Comparison of ENCODE assay signal across 19 cellular contexts in genomic region chr3:23548706-23549105, GRCh38.
"Had no signal": no experiment of that assay in that cellular context is flagged by ENCODE, and none has a peak within 500 bp of the region (broad histone marks: within the 10 kb centered on the region; RNA-seq: fewer than 3 reads in every experiment).

No MANE protein-coding gene starts in this region.

- H3K27me3 ChIP-seq: ascending aorta, spleen, thyroid gland had no signal

- ATAC-seq: natural killer cell treated with Interleukin-12 subunit alpha and Interleukin-12 subunit beta and Interleukin-15 and Interleukin-18, amount 100 ng/mL, for 72 hours; sciatic nerve; stimulated activated naive B cell treated with anti-CD40 and anti-IgM and Interleukin-4, amounts not matched to agents 10 μg/mL and 1 μg/mL and 100 μg/mL, for 72 hours had no signal

- H2AFZ ChIP-seq: parathyroid adenoma had no signal

- H3K27me3 Mint-ChIP-seq: activated naive CD4-positive, alpha-beta T cell treated with anti-CD3 and anti-CD28 coated beads, Interleukin-2, amount 10 ng/mL, durations not matched to agents 7 days and 5 days; dendritic cell treated with granulocyte-macrophage colony-stimulating factor and Interleukin-4, amounts not matched to agents 40 ng/mL and 50 ng/mL, for 4 days; stimulated activated naive B cell treated with anti-CD40 and anti-IgM and Interleukin-4, amounts not matched to agents 10 μg/mL and 1 μg/mL and 100 μg/mL, for 72 hours had no signal

- H3K27ac ChIP-seq: ascending aorta, parathyroid adenoma, spleen, thyroid gland, WERI-Rb-1 had no signal

- H3K9me3 Mint-ChIP-seq: activated naive CD4-positive, alpha-beta T cell treated with anti-CD3 and anti-CD28 coated beads, Interleukin-2, amount 10 ng/mL, durations not matched to agents 7 days and 5 days; dendritic cell treated with granulocyte-macrophage colony-stimulating factor and Interleukin-4, amounts not matched to agents 40 ng/mL and 50 ng/mL, for 4 days; natural killer cell treated with Interleukin-12 subunit alpha and Interleukin-12 subunit beta and Interleukin-15 and Interleukin-18, amount 100 ng/mL, for 72 hours; stimulated activated naive B cell treated with anti-CD40 and anti-IgM and Interleukin-4, amounts not matched to agents 10 μg/mL and 1 μg/mL and 100 μg/mL, for 72 hours had no signal

- H3K9ac ChIP-seq: parathyroid adenoma had no signal

- H3K4me3 Mint-ChIP-seq: activated naive CD4-positive, alpha-beta T cell treated with anti-CD3 and anti-CD28 coated beads, Interleukin-2, amount 10 ng/mL, durations not matched to agents 7 days and 5 days; dendritic cell treated with granulocyte-macrophage colony-stimulating factor and Interleukin-4, amounts not matched to agents 40 ng/mL and 50 ng/mL, for 4 days; mesothelial cell of epicardium; natural killer cell treated with Interleukin-12 subunit alpha and Interleukin-12 subunit beta and Interleukin-15 and Interleukin-18, amount 100 ng/mL, for 72 hours; stimulated activated naive B cell treated with anti-CD40 and anti-IgM and Interleukin-4, amounts not matched to agents 10 μg/mL and 1 μg/mL and 100 μg/mL, for 72 hours had no signal

- H3K36me3 ChIP-seq: ascending aorta, spleen, thyroid gland, WERI-Rb-1 had no signal

- H3K79me2 ChIP-seq: parathyroid adenoma had no signal

- H3K4me1 ChIP-seq: ascending aorta, parathyroid adenoma, spleen had no signal

- H3K4me1 Mint-ChIP-seq: activated naive CD4-positive, alpha-beta T cell treated with anti-CD3 and anti-CD28 coated beads, Interleukin-2, amount 10 ng/mL, durations not matched to agents 7 days and 5 days had no signal

- DNase-seq: activated CD4-positive, alpha-beta T cell treated with anti-CD3 and anti-CD28 coated beads for 1 hour; activated CD8-positive, alpha-beta memory T cell treated with anti-CD3 and anti-CD28 coated beads for 24 hours; activated CD8-positive, alpha-beta memory T cell treated with anti-CD3 and anti-CD28 coated beads, Interleukin-2, amount 50 U/mL, for 48 hours; activated effector memory CD4-positive, alpha-beta T cell treated with Interleukin-2 at 50 U/mL for 16 hours; activated naive CD4-positive, alpha-beta T cell treated with anti-CD3 and anti-CD28 coated beads, Interleukin-2, amount 10 ng/mL, durations not matched to agents 7 days and 5 days; activated T-cell treated with anti-CD3 and anti-CD28 coated beads, Interleukin-2, amount 50 U/mL, for 48 hours; erythroblast; spleen; stimulated activated CD4-positive, alpha-beta T cell treated with anti-CD3 and anti-CD28 coated beads, Interleukin-4, amount 100 ng/mL, for 4 hours; stimulated activated naive B cell treated with anti-CD40 and anti-IgM and Interleukin-4, amounts not matched to agents 10 μg/mL and 1 μg/mL and 100 μg/mL, for 72 hours; thyroid gland; WERI-Rb-1 had no signal

- H3K27ac Mint-ChIP-seq: activated naive CD4-positive, alpha-beta T cell treated with anti-CD3 and anti-CD28 coated beads, Interleukin-2, amount 10 ng/mL, durations not matched to agents 7 days and 5 days; dendritic cell treated with granulocyte-macrophage colony-stimulating factor and Interleukin-4, amounts not matched to agents 40 ng/mL and 50 ng/mL, for 4 days; mesothelial cell of epicardium; natural killer cell treated with Interleukin-12 subunit alpha and Interleukin-12 subunit beta and Interleukin-15 and Interleukin-18, amount 100 ng/mL, for 72 hours; stimulated activated naive B cell treated with anti-CD40 and anti-IgM and Interleukin-4, amounts not matched to agents 10 μg/mL and 1 μg/mL and 100 μg/mL, for 72 hours had no signal

- H3K36me3 Mint-ChIP-seq: activated naive CD4-positive, alpha-beta T cell treated with anti-CD3 and anti-CD28 coated beads, Interleukin-2, amount 10 ng/mL, durations not matched to agents 7 days and 5 days; mesothelial cell of epicardium; natural killer cell treated with Interleukin-12 subunit alpha and Interleukin-12 subunit beta and Interleukin-15 and Interleukin-18, amount 100 ng/mL, for 72 hours had no signal

- H3K9me3 ChIP-seq: ascending aorta, spleen, thyroid gland had no signal

- H3K4me3 ChIP-seq: ascending aorta, lung, spleen, thyroid gland had no signal
